ENCODE assay signal across 20 cellular contexts in the genomic region with DNA sequence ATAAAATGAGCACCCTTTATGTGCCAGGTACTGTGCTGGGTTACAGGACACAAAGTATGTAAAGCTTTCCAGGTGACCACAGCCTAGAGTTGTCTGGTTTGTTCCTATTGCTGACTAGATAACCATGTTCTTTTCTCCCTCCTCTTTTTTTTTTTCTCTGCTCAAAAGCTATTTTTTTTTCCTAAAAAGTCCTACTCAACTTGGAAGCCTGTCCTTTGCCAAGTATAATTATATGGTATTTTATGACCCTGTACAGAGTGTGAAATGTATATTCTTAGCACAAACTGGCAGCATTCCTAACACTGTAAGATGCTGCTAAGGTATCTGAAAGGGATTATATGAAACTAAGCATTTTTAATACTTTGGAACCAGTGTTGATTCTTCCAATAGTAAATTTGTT.
DNase-seq lines count a peak whose midpoint lies in the region; ATAC-seq, FAIRE-seq and TF ChIP-seq lines count a peak whose summit lies in the region.
"Had no signal": no experiment of that assay in that cellular context is flagged by ENCODE, and none has a peak within 500 bp of the region (broad histone marks: within the 10 kb centered on the region; RNA-seq: fewer than 3 reads in every experiment).

No MANE protein-coding gene starts in this region.

- no peak overlapping the region for H2BK12ac ChIP-seq in mesenchymal stem cell (ENCODE audit: low read length in 2 of 2)

- H2BK120ac ChIP-seq in mesenchymal stem cell (ENCODE audit: low read depth, low read length): no peak overlapping the region

- no peaks in the 10 kb centered on the region for H3K36me3 ChIP-seq in mesenchymal stem cell (ENCODE audit: control insufficient read depth in 1 of 2, insufficient read depth in 2 of 2, low read depth in 1 of 2, low read length in 2 of 2)

- H2BK5ac ChIP-seq in mesenchymal stem cell (ENCODE audit: low read depth, low read length, poor library complexity, severe bottlenecking): no peak overlapping the region

- H3K4me1 Mint-ChIP-seq in osteocyte (ENCODE audit: unreplicated experiment): peaks cover 34% of the 10 kb centered on the region
- H3K4me1 Mint-ChIP-seq: CD4-positive, alpha-beta memory T cell had no signal

- no peak overlapping the region for H3K27ac ChIP-seq in mesenchymal stem cell (ENCODE audit: low read length, poor library complexity, severe bottlenecking)
- H3K27ac ChIP-seq: A549 had no signal

- no peak overlapping the region for H4K91ac ChIP-seq in mesenchymal stem cell (ENCODE audit: low read length)

- peaks cover 15% of the 10 kb centered on the region for H3K36me3 Mint-ChIP-seq in osteocyte (ENCODE audit: unreplicated experiment)
- H3K36me3 Mint-ChIP-seq: CD4-positive, alpha-beta memory T cell had no signal

- peaks cover 5% of the 10 kb centered on the region for H3K4me1 ChIP-seq in mesenchymal stem cell (ENCODE audit: control insufficient read depth, insufficient read depth, low read depth, low read length)

- H4K8ac ChIP-seq in mesenchymal stem cell (ENCODE audit: low read length): no peak overlapping the region

- H3K4me3 Mint-ChIP-seq in osteocyte (ENCODE audit: unreplicated experiment): no peak overlapping the region
- H3K4me3 Mint-ChIP-seq: CD4-positive, alpha-beta memory T cell had no signal

- H3K9ac ChIP-seq in mesenchymal stem cell (ENCODE audit: low read length): peak overlapping the region; percentile 15

- peaks cover 9% of the 10 kb centered on the region for H3K9me3 Mint-ChIP-seq in osteocyte (ENCODE audit: unreplicated experiment)

- H2BK15ac ChIP-seq in mesenchymal stem cell (ENCODE audit: low read depth, poor library complexity, severe bottlenecking): no peak overlapping the region

- H3K4ac ChIP-seq in mesenchymal stem cell (ENCODE audit: low read depth in 1 of 2, low read length in 2 of 2): no peak overlapping the region

- no peak overlapping the region for H2AFZ ChIP-seq in mesenchymal stem cell (ENCODE audit: low read depth, low read length)

- no peak for TF ChIP-seq POLR2A in H54 (IDR thresholded peaks at IDR 0.05; ENCODE audit: low read depth, low read length)

- H3K14ac ChIP-seq in mesenchymal stem cell (ENCODE audit: low read length in 2 of 2): no peak overlapping the region

- peak; percentile 52 for FAIRE-seq in H54 (lab: Jason Lieb, UNC)
- FAIRE-seq: A549, GM12891, GM18507 had no signal

- peak overlapping the region in 1 of 2 experiments; percentile 56 for H3K4me3 ChIP-seq in mesenchymal stem cell (ENCODE audit: insufficient read depth in 1 of 2, low read depth in 1 of 2, low read length in 2 of 2)
- H3K4me3 ChIP-seq: A549 had no signal

- ATAC-seq in HG02588 (IDR thresholded peaks at IDR 0.05; ENCODE audit: unreplicated experiment): no peak
- ATAC-seq in GM18907 (IDR thresholded peaks at IDR 0.05; ENCODE audit: unreplicated experiment): no peak

- H3K27me3 ChIP-seq in mesenchymal stem cell (ENCODE audit: control insufficient read depth in 1 of 2, insufficient read depth in 1 of 2, low read length in 2 of 2): no peaks in the 10 kb centered on the region

- H3K23ac ChIP-seq in mesenchymal stem cell (ENCODE audit: low read length in 2 of 2): no peak overlapping the region

- H3K4me2 ChIP-seq in mesenchymal stem cell (ENCODE audit: low read length, poor library complexity, severe bottlenecking): no peak overlapping the region

- TF ChIP-seq CTCF in osteocyte (IDR thresholded peaks at IDR 0.05): no peak

- peak overlapping the region; percentile 11 for H3K27ac Mint-ChIP-seq in osteocyte (ENCODE audit: unreplicated experiment)
- H3K27ac Mint-ChIP-seq: CD4-positive, alpha-beta memory T cell had no signal

- no peaks in the 10 kb centered on the region for H3K9me3 ChIP-seq in mesenchymal stem cell (ENCODE audit: control insufficient read depth, low read length)
- H3K9me3 ChIP-seq: A549 had no signal

- DNase-seq in H54 (ENCODE audit: insufficient read length, low spot score) (no peak), NCI-H69 (lab: John Stamatoyannopoulos, UW) (peak; percentile 62), mesenchymal stem cell (no peak), osteocyte (ENCODE audit: extremely low spot score, unreplicated experiment) (no peak), cerebellar cortex (ENCODE audit: low spot score) (no peak)
- DNase-seq: 8988T; C1 segment of cervical spinal cord; Calu3; CD4-positive, alpha-beta memory T cell; COR-L47; DMS53; DMS79 treated with DMSO at 0.1 percent for 48 hours; GF-D8; GOT3; H7 had no signal

- no peak overlapping the region for H2AK5ac ChIP-seq in mesenchymal stem cell (ENCODE audit: low read length, severe bottlenecking)

- peaks cover 5% of the 10 kb centered on the region for H3K79me1 ChIP-seq in mesenchymal stem cell (replicated peaks; ENCODE audit: low read length, poor library complexity, severe bottlenecking)

- peak overlapping the region in 1 of 2 experiments; percentile 24 for H3K18ac ChIP-seq in mesenchymal stem cell (ENCODE audit: low read depth in 1 of 2, low read length in 2 of 2)

- no peaks in the 10 kb centered on the region for H3K27me3 Mint-ChIP-seq in osteocyte (ENCODE audit: unreplicated experiment)
- H3K27me3 Mint-ChIP-seq: CD4-positive, alpha-beta memory T cell had no signal
